Comparison of ENCODE assay signal across 8 cellular contexts in genomic region chr10:22550732-22551131, GRCh38.
DNase-seq lines count a peak whose midpoint lies in the region; ATAC-seq, FAIRE-seq and TF ChIP-seq lines count a peak whose summit lies in the region.

No MANE protein-coding gene starts in this region.

- H3K23ac ChIP-seq in H9 (ENCODE audit: insufficient read length, low read depth, low read length) (no peak overlapping the region), mesendoderm (ENCODE audit: low read length) (no peak overlapping the region), neuronal stem cell (ENCODE audit: low read depth, low read length, poor library complexity) (no peak overlapping the region)

- no peak overlapping the region for H2AFZ ChIP-seq in H9 (ENCODE audit: low read length)
- no peak overlapping the region for H2AFZ ChIP-seq in neuronal stem cell (ENCODE audit: low read length)

- WGBS in H9 (ENCODE audit: extremely low coverage, insufficient read length, low lambda C conversion rate): no CpG with 5 or more reads among the region's 6 CpGs
- no CpG with 5 or more reads among the region's 6 CpGs for WGBS in mesendoderm (ENCODE audit: extremely low coverage, insufficient coverage, low lambda C conversion rate)
- WGBS in neuronal stem cell (ENCODE audit: extremely low coverage in 2 of 2, insufficient read length in 2 of 2, insufficient replicate concordance in 1 of 2), 2 donors: no CpG with 5 or more reads among the region's 6 CpGs

- H2BK15ac ChIP-seq in H9 (ENCODE audit: low read depth, low read length) (no peak overlapping the region), mesendoderm (replicated peaks; ENCODE audit: low read depth) (no peak overlapping the region), neuronal stem cell (ENCODE audit: low read length) (no peak overlapping the region)

- no peaks in the 10 kb centered on the region for H3K23me2 ChIP-seq in H9 (ENCODE audit: insufficient read length, low read depth, low read length, poor library complexity, severe bottlenecking)

- TF ChIP-seq CTCF in A673 (conservative IDR thresholded peaks at IDR 0.05; ENCODE audit: low read depth, low read length) (peak; percentile 79), H9 (conservative IDR thresholded peaks at IDR 0.05) (peak; percentile 85), WTC11 (IDR thresholded peaks at IDR 0.05) (peak; percentile 75), bronchial epithelial cell (IDR thresholded peaks at IDR 0.05; ENCODE audit: insufficient read depth, low read length, severe bottlenecking) (peak; percentile 48)

- no peak overlapping the region for H3K4me2 ChIP-seq in H9 (ENCODE audit: insufficient read depth, insufficient read length, low read length)
- H3K4me2 ChIP-seq in mesendoderm (ENCODE audit: low read length): no peak overlapping the region
- no peak overlapping the region for H3K4me2 ChIP-seq in neuronal stem cell (ENCODE audit: insufficient read depth, low read length, poor library complexity, severe bottlenecking)

- BruUV-seq in A673 (replicated peaks; lab: Mats Ljungman, UMichigan): no TSS peak

- H3K27me3 ChIP-seq in A673 (replicated peaks; ENCODE audit: insufficient read depth, low read depth, low read length, poor library complexity) (no peaks in the 10 kb centered on the region), H9 (ENCODE audit: insufficient read depth, low read length) (no peaks in the 10 kb centered on the region), bronchial epithelial cell (ENCODE audit: control insufficient read depth, insufficient read depth, low read length) (no peaks in the 10 kb centered on the region), mesendoderm (ENCODE audit: insufficient read depth, low read length, poor library complexity) (no peaks in the 10 kb centered on the region), neuronal stem cell (ENCODE audit: control insufficient read depth in 3 of 3, insufficient read depth in 3 of 3, low read depth in 1 of 3, low read length in 3 of 3) (no peaks in the 10 kb centered on the region)

- H3K79me1 ChIP-seq in H9 (ENCODE audit: insufficient read depth, low read depth, low read length, poor library complexity, severe bottlenecking): no peaks in the 10 kb centered on the region
- no peaks in the 10 kb centered on the region for H3K79me1 ChIP-seq in mesendoderm (ENCODE audit: low read length)
- H3K79me1 ChIP-seq in neuronal stem cell (ENCODE audit: low read depth, low read length): no peaks in the 10 kb centered on the region

- H3K9me3 ChIP-seq in A673 (ENCODE audit: low read depth, low read length, poor library complexity, severe bottlenecking) (no peaks in the 10 kb centered on the region), H9 (ENCODE audit: control insufficient read depth, low read depth, low read length) (no peaks in the 10 kb centered on the region), neuronal stem cell (replicated peaks in 1 of 2; ENCODE audit: control insufficient read depth in 2 of 2, insufficient read depth in 1 of 2, low read depth in 1 of 2, low read length in 2 of 2) (no peaks in the 10 kb centered on the region)

- peak; percentile 70 for ATAC-seq in WTC11
- no peak for ATAC-seq in stimulated activated effector memory CD8-positive, alpha-beta T cell treated with anti-CD3 and anti-CD28 coated beads, Interleukin-12 subunit alpha, Interleukin-12 subunit beta, amount 100 ng/mL, for 72 hours

- intact Hi-C loops in A673 (cut with micrococcal nuclease; ENCODE audit: unreplicated experiment): loop anchor here (2.0 to 10.0 kb wide), 2 partner anchors 438 to 514 kb away; no protein-coding TSS in a partner anchor

- H4K8ac ChIP-seq in H9 (replicated peaks; ENCODE audit: insufficient read length, low read depth, low read length) (no peak overlapping the region), mesendoderm (ENCODE audit: low read depth, low read length) (no peak overlapping the region), neuronal stem cell (ENCODE audit: low read depth, low read length) (no peak overlapping the region)

- H3K18ac ChIP-seq in H9 (ENCODE audit: insufficient read length, low read depth, low read length) (no peak overlapping the region), mesendoderm (ENCODE audit: low read length) (no peak overlapping the region), neuronal stem cell (ENCODE audit: low read length) (no peak overlapping the region)

- H3K9me3 Mint-ChIP-seq in H9: no peaks in the 10 kb centered on the region
- H3K9me3 Mint-ChIP-seq in WTC11: no peaks in the 10 kb centered on the region
- H3K9me3 Mint-ChIP-seq in stimulated activated effector memory CD8-positive, alpha-beta T cell treated with anti-CD3 and anti-CD28 coated beads, Interleukin-12 subunit alpha, Interleukin-12 subunit beta, amount 100 ng/mL, for 72 hours: no peaks in the 10 kb centered on the region

- H3K4me1 ChIP-seq in A673 (ENCODE audit: insufficient read depth, low read length, poor library complexity, severe bottlenecking) (no peaks in the 10 kb centered on the region), H9 (ENCODE audit: insufficient read depth, low read length) (peaks cover 3% of the 10 kb centered on the region; the same call in 1 of the 2 replicates), mesendoderm (ENCODE audit: control insufficient read depth, low read depth, low read length) (no peaks in the 10 kb centered on the region), neuronal stem cell (ENCODE audit: control insufficient read depth in 2 of 2, insufficient read depth in 1 of 2, low read depth in 1 of 2, low read length in 2 of 2) (peaks cover 8 to 23% of the 10 kb centered on the region in 2 donors)

- H4K5ac ChIP-seq in H9 (ENCODE audit: insufficient read length, low read depth, low read length) (no peak overlapping the region), mesendoderm (ENCODE audit: low read length) (no peak overlapping the region)

- H3K27ac ChIP-seq in A673 (ENCODE audit: low read depth, low read length, poor library complexity, severe bottlenecking) (no peak overlapping the region), H9 (ENCODE audit: insufficient read length, low read depth, low read length) (no peak overlapping the region), mesendoderm (ENCODE audit: low read depth, low read length) (no peak overlapping the region), neuronal stem cell (replicated peaks; ENCODE audit: low read length) (no peak overlapping the region)

- DNase-seq in A673 (ENCODE audit: low spot score): peak; percentile 71
- peak; percentile 71 for DNase-seq in H9
- peak; percentile 83 for DNase-seq in WTC11 (ENCODE audit: low spot score)
- DNase-seq in bronchial epithelial cell (ENCODE audit: low read depth): peak; percentile 14
- DNase-seq in mesendoderm: peak; percentile 71
- peak; percentile 48 to 75 for DNase-seq in stimulated activated effector memory CD8-positive, alpha-beta T cell treated with anti-CD3 and anti-CD28 coated beads, Interleukin-12 subunit alpha, Interleukin-12 subunit beta, amount 100 ng/mL, for 72 hours (ENCODE audit: low spot score in 2 of 2)
- no peak for DNase-seq in neuronal stem cell (ENCODE audit: low spot score)
- no peak for DNase-seq in NCI-H2107 (lab: John Stamatoyannopoulos, UW)

- H3K36me3 ChIP-seq in A673 (ENCODE audit: insufficient read depth, low read length, poor library complexity, severe bottlenecking): no peaks in the 10 kb centered on the region
- H3K36me3 ChIP-seq in bronchial epithelial cell (ENCODE audit: control insufficient read depth, insufficient read depth, low read length): peaks cover 3% of the 10 kb centered on the region
- no peaks in the 10 kb centered on the region for H3K36me3 ChIP-seq in mesendoderm (ENCODE audit: control insufficient read depth, insufficient read depth, low read length)
- H3K36me3 ChIP-seq in neuronal stem cell (replicated peaks in 1 of 2; ENCODE audit: control insufficient read depth in 2 of 2, insufficient read depth in 2 of 2, low read length in 2 of 2): peaks cover 2 to 22% of the 10 kb centered on the region in 2 donors

- H2BK5ac ChIP-seq in H9 (ENCODE audit: insufficient read length, low read length) (no peak overlapping the region), mesendoderm (ENCODE audit: low read length) (no peak overlapping the region), neuronal stem cell (ENCODE audit: low read length) (no peak overlapping the region)

- H3K4me3 Mint-ChIP-seq in H9: no peak overlapping the region
- H3K4me3 Mint-ChIP-seq in WTC11: no peak overlapping the region
- H3K4me3 Mint-ChIP-seq in stimulated activated effector memory CD8-positive, alpha-beta T cell treated with anti-CD3 and anti-CD28 coated beads, Interleukin-12 subunit alpha, Interleukin-12 subunit beta, amount 100 ng/mL, for 72 hours: no peak overlapping the region

- H3K56ac ChIP-seq in H9 (ENCODE audit: insufficient read length, low read depth, low read length) (no peak overlapping the region), mesendoderm (ENCODE audit: low read length) (no peak overlapping the region)

- H3K4me1 Mint-ChIP-seq in H9 (peaks cover 7 to 20% of the 10 kb centered on the region in 2 experiments), WTC11 (peaks cover 23% of the 10 kb centered on the region)
- peaks cover 32% of the 10 kb centered on the region for H3K4me1 Mint-ChIP-seq in stimulated activated effector memory CD8-positive, alpha-beta T cell treated with anti-CD3 and anti-CD28 coated beads, Interleukin-12 subunit alpha, Interleukin-12 subunit beta, amount 100 ng/mL, for 72 hours

- H3K79me2 ChIP-seq in H9 (ENCODE audit: insufficient read depth, low read length) (no peaks in the 10 kb centered on the region), mesendoderm (ENCODE audit: control insufficient read depth, insufficient read depth, low read length) (no peaks in the 10 kb centered on the region)

- H3K9ac ChIP-seq in H9 (ENCODE audit: extremely low read depth, insufficient read length, low read length) (no peak overlapping the region), mesendoderm (ENCODE audit: low read length) (no peak overlapping the region), neuronal stem cell (ENCODE audit: low read depth, low read length, poor library complexity) (no peak overlapping the region)

- no peak for FAIRE-seq in bronchial epithelial cell (lab: Jason Lieb, UNC)

- H2BK120ac ChIP-seq in H9 (ENCODE audit: low read depth, low read length, poor library complexity, severe bottlenecking): no peak overlapping the region
- no peak overlapping the region for H2BK120ac ChIP-seq in mesendoderm (ENCODE audit: low read depth, low read length)
- no peak overlapping the region for H2BK120ac ChIP-seq in neuronal stem cell (ENCODE audit: low read depth, low read length)

- no peak overlapping the region for H2BK20ac ChIP-seq in H9 (ENCODE audit: low read depth, low read length, poor library complexity, severe bottlenecking)

- H4K91ac ChIP-seq in H9 (ENCODE audit: insufficient read length, low read depth, low read length) (no peak overlapping the region), neuronal stem cell (ENCODE audit: low read depth, low read length, poor library complexity) (no peak overlapping the region)

- H4K20me1 ChIP-seq in H9 (ENCODE audit: control insufficient read depth, insufficient read depth, insufficient read length): no peaks in the 10 kb centered on the region

- H3K4ac ChIP-seq in H9 (ENCODE audit: low read depth, low read length): no peak overlapping the region
- H3K4ac ChIP-seq in mesendoderm (ENCODE audit: low read depth, low read length): no peak overlapping the region
- no peak overlapping the region for H3K4ac ChIP-seq in neuronal stem cell (ENCODE audit: low read length)

- no peak overlapping the region for H2AK5ac ChIP-seq in H9 (ENCODE audit: insufficient read length, low read length)
- no peak overlapping the region for H2AK5ac ChIP-seq in mesendoderm (ENCODE audit: low read length)
- H2AK5ac ChIP-seq in neuronal stem cell (ENCODE audit: low read depth, low read length): no peak overlapping the region

- CTCF ChIA-PET in A673 (lab: Charles Lee) (interaction anchor here (0.7 kb wide), 1 partner anchor 666 kb away, joined by 4 read pairs; no protein-coding TSS in a partner anchor), WTC11 (lab: Charles Lee) (interaction anchor here (0.9 kb wide), 1 partner anchor 190 kb away, joined by 4 read pairs; no protein-coding TSS in a partner anchor)

- H3K4me3 ChIP-seq in A673 (ENCODE audit: low read depth, low read length, poor library complexity, severe bottlenecking) (no peak overlapping the region), bronchial epithelial cell (ENCODE audit: low read depth, low read length) (no peak overlapping the region), mesendoderm (ENCODE audit: low read length) (no peak overlapping the region), neuronal stem cell (ENCODE audit: low read length in 2 of 2) (no peak overlapping the region)

- no peaks in the 10 kb centered on the region for H3K27me3 Mint-ChIP-seq in H9 (ENCODE audit: low read depth)
- no peaks in the 10 kb centered on the region for H3K27me3 Mint-ChIP-seq in WTC11 (ENCODE audit: low read depth)

- no peak overlapping the region for H3T11ph ChIP-seq in H9 (ENCODE audit: low read length)

- H2BK12ac ChIP-seq in H9 (ENCODE audit: insufficient read length, low read depth, low read length): no peak overlapping the region
- H2BK12ac ChIP-seq in neuronal stem cell (ENCODE audit: low read length): no peak overlapping the region

- H3K27ac Mint-ChIP-seq in H9: no peak overlapping the region
- peak overlapping the region; percentile 23; the same call in 1 of the 2 replicates for H3K27ac Mint-ChIP-seq in WTC11
- peak overlapping the region; percentile 80 for H3K27ac Mint-ChIP-seq in stimulated activated effector memory CD8-positive, alpha-beta T cell treated with anti-CD3 and anti-CD28 coated beads, Interleukin-12 subunit alpha, Interleukin-12 subunit beta, amount 100 ng/mL, for 72 hours

- POLR2A ChIA-PET in A673 (lab: Charles Lee; ENCODE audit: low non-redundant PET): no interaction called here
- POLR2A ChIA-PET in WTC11 (lab: Charles Lee): no interaction called here

- peaks cover 20 to 33% (median 32%) of the 10 kb centered on the region in 3 experiments; a peak in 6 of 7 replicates for H3K36me3 Mint-ChIP-seq in H9 (ENCODE audit: insufficient read depth in 1 of 3, low read depth in 3 of 3)
- H3K36me3 Mint-ChIP-seq in WTC11: peaks cover 42% of the 10 kb centered on the region
- H3K36me3 Mint-ChIP-seq in stimulated activated effector memory CD8-positive, alpha-beta T cell treated with anti-CD3 and anti-CD28 coated beads, Interleukin-12 subunit alpha, Interleukin-12 subunit beta, amount 100 ng/mL, for 72 hours: peaks cover 100% of the 10 kb centered on the region

- H3K14ac ChIP-seq in H9 (ENCODE audit: insufficient read depth, low read length): no peak overlapping the region
- H3K14ac ChIP-seq in neuronal stem cell (ENCODE audit: low read length): no peak overlapping the region

Comparison
In these comparisons a context has a peak if more than half of its experiments do, and no peak if none do; other contexts are left out.
1. DNase-seq: peak in A673 (single experiment), H9 (single experiment), WTC11 (single experiment), bronchial epithelial cell (single experiment), mesendoderm (single experiment) and stimulated activated effector memory CD8-positive, alpha-beta T cell treated with anti-CD3 and anti-CD28 coated beads, Interleukin-12 subunit alpha, Interleukin-12 subunit beta, amount 100 ng/mL, for 72 hours (2 of 2); none in neuronal stem cell (single experiment) and NCI-H2107 (single experiment).
2. H3K27ac Mint-ChIP-seq: peak in WTC11 (single experiment) and stimulated activated effector memory CD8-positive, alpha-beta T cell treated with anti-CD3 and anti-CD28 coated beads, Interleukin-12 subunit alpha, Interleukin-12 subunit beta, amount 100 ng/mL, for 72 hours (single experiment); none in H9 (0 of 3).
3. Peak in every context shown above with its lines, with median percentiles within 50 percentile points of each other: CTCF ChIP-seq.